ENCODE assay signal across 12 cellular contexts in the genomic region with DNA sequence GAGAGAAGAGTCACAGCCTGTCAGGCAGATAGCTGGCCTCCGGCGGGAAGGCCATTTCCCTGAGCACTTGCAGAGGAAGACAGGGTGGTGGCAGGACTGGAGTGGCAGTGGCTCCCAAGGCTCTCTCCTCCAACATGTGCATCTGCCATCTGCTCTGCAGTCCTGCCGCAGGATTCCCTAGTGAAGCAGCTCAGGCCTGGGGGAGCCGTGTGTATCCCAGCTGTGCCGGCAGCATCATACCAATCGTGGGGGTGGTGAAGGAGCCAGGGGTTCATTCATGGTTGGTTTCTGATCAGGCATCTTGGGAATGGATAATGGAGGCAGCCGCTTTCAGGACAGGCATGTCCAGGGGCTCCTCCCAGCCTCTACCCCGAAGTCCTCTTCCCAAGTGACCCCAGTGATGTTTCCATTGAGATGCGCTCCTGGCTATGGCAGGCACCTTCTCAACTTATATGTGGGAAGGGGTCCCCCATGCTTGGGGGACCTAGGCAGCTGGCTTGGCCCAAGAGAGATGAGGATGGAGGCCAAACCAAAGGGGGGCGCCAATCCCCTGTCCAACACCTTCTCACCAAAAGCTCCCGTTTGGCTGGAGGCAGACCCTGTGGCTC. TPM values are rescaled to one million over a fixed set of nuclear protein-coding genes. Genes with fewer than 3 reads are reported as not detected.
A peak's percentile ranks its signal among the peaks of the same experiment; 100 is the strongest.
DNase-seq lines count a peak whose midpoint lies in the region; TF ChIP-seq lines count a peak whose summit lies in the region.
"Had no signal": no experiment of that assay in that cellular context is flagged by ENCODE, and none has a peak within 500 bp of the region (broad histone marks: within the 10 kb centered on the region; RNA-seq: fewer than 3 reads in every experiment).

No MANE protein-coding gene starts in this region.

- no peak overlapping the region for H3K27ac Mint-ChIP-seq in activated T-helper 1 cell treated with anti-CD3 and anti-CD28 coated beads, Interleukin-12 subunit alpha, Interleukin-12 subunit beta, Interleukin-2, Interleukin-4 antibody, amounts not matched to agents 30 ng/mL and 10 ng/mL and 1 ng/mL, durations not matched to agents 14 hours and 24 hours and 36 hours

- peaks cover 0 to 56% (median 25%) of the 10 kb centered on the region in 4 donors for H3K4me1 ChIP-seq in stomach

- intact Hi-C loops in stomach (cut with DNase I; ENCODE audit: low total_unique reads) = no loop called here
- intact Hi-C loops in activated T-helper 1 cell treated with anti-CD3 and anti-CD28 coated beads, Interleukin-12 subunit alpha, Interleukin-12 subunit beta, Interleukin-2, Interleukin-4 antibody, amounts not matched to agents 30 ng/mL and 10 ng/mL and 1 ng/mL, durations not matched to agents 14 hours and 24 hours and 36 hours (cut with micrococcal nuclease) = no loop called here

- TF ChIP-seq POLR2A in stomach (IDR thresholded peaks at IDR 0.05) = no peak

- peak overlapping the region in 1 of 4 donors; percentile 54 for H3K4me3 ChIP-seq in stomach

- no peak for TF ChIP-seq CTCF in stomach (IDR thresholded peaks at IDR 0.05)

- DNase-seq in DMS 273 (lab: John Stamatoyannopoulos, UW; ENCODE audit: unreplicated experiment) = peak; percentile 38
- DNase-seq in DMS 273 treated with DMSO at 0.1 percent for 48 hours (lab: John Stamatoyannopoulos, UW) = no peak
- peak; percentile 11 for DNase-seq in fibroblast of peridontal ligament (ENCODE audit: extremely low read depth)
- no peak for DNase-seq in stomach
- DNase-seq in NCI-H1417 treated with DMSO at 0.1 percent for 48 hours (lab: John Stamatoyannopoulos, UW) = no peak
- DNase-seq in activated T-helper 1 cell treated with anti-CD3 and anti-CD28 coated beads, Interleukin-12 subunit alpha, Interleukin-12 subunit beta, Interleukin-2, Interleukin-4 antibody, amounts not matched to agents 30 ng/mL and 10 ng/mL and 1 ng/mL, durations not matched to agents 14 hours and 24 hours and 36 hours (ENCODE audit: low spot score) = no peak
- DNase-seq: activated CD8-positive, alpha-beta memory T cell treated with anti-CD3 and anti-CD28 coated beads for 24 hours; DMS153; NCI-H1436; NK-92 treated with Interleukin-12 subunit alpha and Interleukin-12 subunit beta, amount 100 ng/mL, for 24 hours; retina had no signal

- peaks cover 17% of the 10 kb centered on the region for H3K36me3 Mint-ChIP-seq in activated T-helper 1 cell treated with anti-CD3 and anti-CD28 coated beads, Interleukin-12 subunit alpha, Interleukin-12 subunit beta, Interleukin-2, Interleukin-4 antibody, amounts not matched to agents 30 ng/mL and 10 ng/mL and 1 ng/mL, durations not matched to agents 14 hours and 24 hours and 36 hours (ENCODE audit: low read depth)

- peak overlapping the region; percentile 54 to 94 (median 89) for H3K27ac ChIP-seq in stomach
- H3K27ac ChIP-seq: 22Rv1 had no signal

- H3K4me1 Mint-ChIP-seq in activated T-helper 1 cell treated with anti-CD3 and anti-CD28 coated beads, Interleukin-12 subunit alpha, Interleukin-12 subunit beta, Interleukin-2, Interleukin-4 antibody, amounts not matched to agents 30 ng/mL and 10 ng/mL and 1 ng/mL, durations not matched to agents 14 hours and 24 hours and 36 hours (ENCODE audit: low read depth) = no peaks in the 10 kb centered on the region

- no peaks in the 10 kb centered on the region for H3K27me3 ChIP-seq in stomach

- WGBS in stomach, 5 donors = 75 to 87% (median 86%) methylated on average over 10 to 11 of the region's 11 CpGs

- peaks cover 13 to 48% (median 40%) of the 10 kb centered on the region in 4 donors for H3K36me3 ChIP-seq in stomach

- TF ChIP-seq EP300 in stomach (IDR thresholded peaks at IDR 0.05) = no peak

- H3K9me3 ChIP-seq in stomach = no peaks in the 10 kb centered on the region

- no peaks in the 10 kb centered on the region for H3K27me3 Mint-ChIP-seq in activated T-helper 1 cell treated with anti-CD3 and anti-CD28 coated beads, Interleukin-12 subunit alpha, Interleukin-12 subunit beta, Interleukin-2, Interleukin-4 antibody, amounts not matched to agents 30 ng/mL and 10 ng/mL and 1 ng/mL, durations not matched to agents 14 hours and 24 hours and 36 hours (ENCODE audit: insufficient read depth)

- H3K4me3 Mint-ChIP-seq in activated T-helper 1 cell treated with anti-CD3 and anti-CD28 coated beads, Interleukin-12 subunit alpha, Interleukin-12 subunit beta, Interleukin-2, Interleukin-4 antibody, amounts not matched to agents 30 ng/mL and 10 ng/mL and 1 ng/mL, durations not matched to agents 14 hours and 24 hours and 36 hours = no peak overlapping the region

- H3K9me3 Mint-ChIP-seq in activated T-helper 1 cell treated with anti-CD3 and anti-CD28 coated beads, Interleukin-12 subunit alpha, Interleukin-12 subunit beta, Interleukin-2, Interleukin-4 antibody, amounts not matched to agents 30 ng/mL and 10 ng/mL and 1 ng/mL, durations not matched to agents 14 hours and 24 hours and 36 hours = no peaks in the 10 kb centered on the region

RNA-seq across cellular contexts. Expression of a gene that starts 6.1 kb away (rescaled TPM):
- total RNA-seq in stomach = 1,000 to 10,000 TPM in 4 of 5 donors, 100 to 1,000 TPM in 1; 730 to 3,801 (median 2,320) TPM
- 1,000 to 10,000 TPM in 2 of 3 donors, 100 to 1,000 TPM in 1; 575 to 2,971 (median 1,072) TPM for polyA plus RNA-seq in stomach
- total RNA-seq in activated T-helper 1 cell treated with anti-CD3 and anti-CD28 coated beads, Interleukin-12 subunit alpha, Interleukin-12 subunit beta, Interleukin-2, Interleukin-4 antibody, amounts not matched to agents 30 ng/mL and 10 ng/mL and 1 ng/mL, durations not matched to agents 14 hours and 24 hours and 36 hours = 2.9 and 4.6 TPM in 2 replicates

RNA-seq across cellular contexts. Expression of a gene that starts 26.6 kb away (rescaled TPM):
- total RNA-seq in stomach = 100 to 1,000 TPM in 3 of 5 donors, 10 to 100 TPM in 2; 64.8 to 232 (median 139) TPM
- 10 to 100 TPM; 14.1 to 23.6 (median 20.4) TPM for polyA plus RNA-seq in stomach
- total RNA-seq in activated T-helper 1 cell treated with anti-CD3 and anti-CD28 coated beads, Interleukin-12 subunit alpha, Interleukin-12 subunit beta, Interleukin-2, Interleukin-4 antibody, amounts not matched to agents 30 ng/mL and 10 ng/mL and 1 ng/mL, durations not matched to agents 14 hours and 24 hours and 36 hours = 151 and 154 TPM in 2 replicates

RNA-seq across cellular contexts. Expression of a gene that starts 26.8 kb away (rescaled TPM):
- total RNA-seq in stomach = 100 to 1,000 TPM in 3 of 5 donors, 10 to 100 TPM in 2; 15.1 to 310 (median 132) TPM
- 10 to 100 TPM; 16.9 to 39.4 (median 24.3) TPM for polyA plus RNA-seq in stomach
- total RNA-seq in activated T-helper 1 cell treated with anti-CD3 and anti-CD28 coated beads, Interleukin-12 subunit alpha, Interleukin-12 subunit beta, Interleukin-2, Interleukin-4 antibody, amounts not matched to agents 30 ng/mL and 10 ng/mL and 1 ng/mL, durations not matched to agents 14 hours and 24 hours and 36 hours = 24.3 and 32.2 TPM in 2 replicates

RNA-seq across cellular contexts. Expression of a gene that starts 27.2 kb away (rescaled TPM):
- total RNA-seq in stomach = 10 to 100 TPM in 4 of 5 donors, 1 to 10 TPM in 1; 6.7 to 21.6 (median 13.8) TPM
- 10 to 100 TPM in 1 of 3 donors, 1 to 10 TPM in 2; 6.8 to 11.2 (median 8.0) TPM for polyA plus RNA-seq in stomach
- total RNA-seq in activated T-helper 1 cell treated with anti-CD3 and anti-CD28 coated beads, Interleukin-12 subunit alpha, Interleukin-12 subunit beta, Interleukin-2, Interleukin-4 antibody, amounts not matched to agents 30 ng/mL and 10 ng/mL and 1 ng/mL, durations not matched to agents 14 hours and 24 hours and 36 hours = 18.5 and 26.3 TPM in 2 replicates

Comparison
In these comparisons a context has a peak if more than half of its experiments do, and no peak if none do; other contexts are left out.
1. DNase-seq: peak in DMS 273 (single experiment) and fibroblast of peridontal ligament (single experiment); none in DMS 273 treated with DMSO at 0.1 percent for 48 hours (single experiment), stomach (single experiment), NCI-H1417 treated with DMSO at 0.1 percent for 48 hours (single experiment) and activated T-helper 1 cell treated with anti-CD3 and anti-CD28 coated beads, Interleukin-12 subunit alpha, Interleukin-12 subunit beta, Interleukin-2, Interleukin-4 antibody, amounts not matched to agents 30 ng/mL and 10 ng/mL and 1 ng/mL, durations not matched to agents 14 hours and 24 hours and 36 hours (single experiment).
2. RNA of a gene that starts 6.1 kb away (total RNA-seq): 730 to 3,801 TPM in stomach; 2.9 to 4.6 TPM in activated T-helper 1 cell treated with anti-CD3 and anti-CD28 coated beads, Interleukin-12 subunit alpha, Interleukin-12 subunit beta, Interleukin-2, Interleukin-4 antibody, amounts not matched to agents 30 ng/mL and 10 ng/mL and 1 ng/mL, durations not matched to agents 14 hours and 24 hours and 36 hours; every median in the first group is over 100 times any median in the second.